In genomic region chr13:73062368-73062767, GRCh38 we compare ENCODE assay signal across 1 cellular context.
TF ChIP-seq lines count a peak whose summit lies in the region.

No MANE protein-coding gene starts in this region.

TF ChIP-seq in HepG2, 621 proteins besides CTCF, POLR2A, EP300 and RAD21:
- TF ChIP-seq ZNF264 (CRISPR knock-in tag; IDR thresholded peaks at IDR 0.05), result no peak
- TF ChIP-seq RXRA (CRISPR knock-in tag; IDR thresholded peaks at IDR 0.05), result no peak
- TF ChIP-seq DBP (CRISPR knock-in tag; IDR thresholded peaks at IDR 0.05; ENCODE audit: not compliant biosample characterization), result no peak
- no peak for TF ChIP-seq ZNF318 (CRISPR knock-in tag; IDR thresholded peaks at IDR 0.05)
- TF ChIP-seq ZNF772 (CRISPR knock-in tag; IDR thresholded peaks at IDR 0.05), result no peak
- TF ChIP-seq NR1H2 (CRISPR knock-in tag; IDR thresholded peaks at IDR 0.05; ENCODE audit: borderline replicate concordance, low read depth), result no peak
- no peak for TF ChIP-seq SKI (IDR thresholded peaks at IDR 0.05; ENCODE audit: partially characterized antibody)
- no peak for TF ChIP-seq JARID2 (CRISPR knock-in tag; IDR thresholded peaks at IDR 0.05; ENCODE audit: insufficient replicate concordance)
- no peak for TF ChIP-seq BCL6 (CRISPR knock-in tag; IDR thresholded peaks at IDR 0.05)
